In the genomic region with DNA sequence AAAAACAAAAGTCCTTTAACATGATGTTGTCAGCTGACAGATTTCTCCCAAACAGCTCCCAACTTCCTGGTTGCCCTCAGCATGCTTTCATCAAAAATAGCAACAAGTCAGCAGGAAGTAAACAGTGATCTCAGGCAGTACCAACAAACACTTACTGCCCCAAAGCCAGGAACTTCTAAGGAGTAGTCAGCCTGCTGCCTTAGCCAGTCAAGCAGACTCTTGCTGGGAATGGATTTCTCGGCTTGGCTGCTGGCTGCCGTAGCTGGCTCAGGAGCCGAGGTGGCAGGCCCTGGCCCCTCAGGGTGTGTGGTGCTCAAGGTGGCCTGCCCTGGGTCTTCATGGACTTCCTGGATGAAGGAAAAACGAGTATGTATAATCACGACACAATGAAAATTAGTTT, we compare ENCODE assay signal across 21 cellular contexts. TPM values are rescaled to one million over a fixed set of nuclear protein-coding genes. Genes with fewer than 3 reads are reported as not detected.
DNase-seq lines count a peak whose midpoint lies in the region; ATAC-seq and TF ChIP-seq lines count a peak whose summit lies in the region.
"Had no signal": no experiment of that assay in that cellular context is flagged by ENCODE, and none has a peak within 500 bp of the region (broad histone marks: within the 10 kb centered on the region; RNA-seq: fewer than 3 reads in every experiment).

No MANE protein-coding gene starts in this region.

- H3K9me3 Mint-ChIP-seq in CD8-positive, alpha-beta T cell: no peaks in the 10 kb centered on the region
- no peaks in the 10 kb centered on the region for H3K9me3 Mint-ChIP-seq in WTC11
- H3K9me3 Mint-ChIP-seq in nephron progenitor cell: no peaks in the 10 kb centered on the region
- H3K9me3 Mint-ChIP-seq: HFFc6 had no signal

- ATAC-seq in CD8-positive, alpha-beta T cell: no peak
- no peak for ATAC-seq in WTC11
- peak; percentile 48 for ATAC-seq in esophagus mucosa
- ATAC-seq in HG03045 (IDR thresholded peaks at IDR 0.05; ENCODE audit: unreplicated experiment): no peak
- no peak for ATAC-seq in GM19452 (IDR thresholded peaks at IDR 0.05; ENCODE audit: unreplicated experiment)
- ATAC-seq in GM19351 (IDR thresholded peaks at IDR 0.05; ENCODE audit: unreplicated experiment): no peak
- ATAC-seq in sciatic nerve: no peak

- H3K27ac ChIP-seq in CD8-positive, alpha-beta T cell (ENCODE audit: low read depth, low read length): no peak overlapping the region
- H3K27ac ChIP-seq: KMS-11, RWPE1 had no signal

- H3K36me3 Mint-ChIP-seq in CD8-positive, alpha-beta T cell: peaks cover 96% of the 10 kb centered on the region
- H3K36me3 Mint-ChIP-seq in WTC11 (peaks cover 84% of the 10 kb centered on the region), nephron progenitor cell (ENCODE audit: low read depth) (peaks cover 82% of the 10 kb centered on the region)

- H3K4me3 ChIP-seq in CD8-positive, alpha-beta T cell (ENCODE audit: low read depth, low read length): no peak overlapping the region

- DNase-seq in CD8-positive, alpha-beta T cell: no peak
- DNase-seq in WTC11 (ENCODE audit: low spot score): no peak
- no peak for DNase-seq in nephron progenitor cell
- no peak for DNase-seq in sciatic nerve (ENCODE audit: low spot score)
- DNase-seq: C1 segment of cervical spinal cord, H7, HFFc6, NCI-H1436, NCI-H1930, NCI-H226, NCI-H524, NCI-H82, SIG-M5 had no signal

- H3K9me3 ChIP-seq in CD8-positive, alpha-beta T cell (ENCODE audit: low read length): no peaks in the 10 kb centered on the region

- intact Hi-C loops in CD8-positive, alpha-beta T cell (cut with DNase I, micrococcal nuclease): no loop called here
- intact Hi-C loops in sciatic nerve (cut with DNase I): loop anchor here (10.0 kb wide), 1 partner anchor 68 kb away; a partner anchor contains a TSS

- H3K27me3 Mint-ChIP-seq in CD8-positive, alpha-beta T cell (ENCODE audit: low read depth): no peaks in the 10 kb centered on the region
- H3K27me3 Mint-ChIP-seq in WTC11 (ENCODE audit: low read depth) (no peaks in the 10 kb centered on the region), nephron progenitor cell (ENCODE audit: low read depth, poor library complexity) (no peaks in the 10 kb centered on the region)

- CTCF ChIA-PET in CD8-positive, alpha-beta T cell (lab: Charles Lee): interaction anchor here (0.8 to 1.4 kb wide), 4 partner anchors 8 to 168 kb away, joined by 3 read pairs; no protein-coding TSS in a partner anchor
- CTCF ChIA-PET in WTC11 (lab: Charles Lee): interaction anchor here (1.4 kb wide), 1 partner anchor 74 kb away, joined by 3 read pairs; no protein-coding TSS in a partner anchor

- peaks cover 54% of the 10 kb centered on the region for H3K36me3 ChIP-seq in CD8-positive, alpha-beta T cell (ENCODE audit: insufficient read depth, low read length)

- H3K4me1 Mint-ChIP-seq in CD8-positive, alpha-beta T cell (ENCODE audit: low read depth): peaks cover 14% of the 10 kb centered on the region
- H3K4me1 Mint-ChIP-seq in WTC11 (no peaks in the 10 kb centered on the region), nephron progenitor cell (peaks cover 21% of the 10 kb centered on the region)

- H3K4me1 ChIP-seq in CD8-positive, alpha-beta T cell (ENCODE audit: insufficient read depth, low read length): peaks cover 13% of the 10 kb centered on the region

- TF ChIP-seq CTCF in CD8-positive, alpha-beta T cell (IDR thresholded peaks at IDR 0.05): no peak
- no peak for TF ChIP-seq CTCF in WTC11 (IDR thresholded peaks at IDR 0.05)
- TF ChIP-seq CTCF in nephron progenitor cell (IDR thresholded peaks at IDR 0.05): no peak

- POLR2A ChIA-PET in CD8-positive, alpha-beta T cell (lab: Charles Lee): no interaction called here
- POLR2A ChIA-PET in WTC11 (lab: Charles Lee): no interaction called here

- no peaks in the 10 kb centered on the region for H3K27me3 ChIP-seq in CD8-positive, alpha-beta T cell (ENCODE audit: insufficient read depth, low read length)

- no peak overlapping the region for H3K4me3 Mint-ChIP-seq in CD8-positive, alpha-beta T cell
- H3K4me3 Mint-ChIP-seq in WTC11 (no peak overlapping the region), nephron progenitor cell (no peak overlapping the region)
- H3K4me3 Mint-ChIP-seq: HFFc6 had no signal

- peak overlapping the region; percentile 42 for H3K27ac Mint-ChIP-seq in CD8-positive, alpha-beta T cell
- H3K27ac Mint-ChIP-seq in WTC11: 0 out of 2 replicates have a peak overlapping the region, but pooled peaks have one; percentile 52
- peak overlapping the region; percentile 55 for H3K27ac Mint-ChIP-seq in nephron progenitor cell

TF ChIP-seq in WTC11, 78 proteins besides CTCF, POLR2A, EP300 and RAD21 (continues in another document):
- TF ChIP-seq KAT7 (CRISPR knock-in tag; IDR thresholded peaks at IDR 0.05; ENCODE audit: borderline replicate concordance) (no peak), HMGA2 (CRISPR knock-in tag; IDR thresholded peaks at IDR 0.05) (no peak), ZNF396 (CRISPR knock-in tag; IDR thresholded peaks at IDR 0.05; ENCODE audit: borderline replicate concordance) (no peak), FOXK1 (CRISPR knock-in tag; IDR thresholded peaks at IDR 0.05) (no peak), JAZF1 (CRISPR knock-in tag; IDR thresholded peaks at IDR 0.05) (no peak), TCF7 (CRISPR knock-in tag; IDR thresholded peaks at IDR 0.05; ENCODE audit: low read depth) (no peak), NFE2L1 (CRISPR knock-in tag; IDR thresholded peaks at IDR 0.05) (no peak), RORB (CRISPR knock-in tag; IDR thresholded peaks at IDR 0.05) (no peak)
- TF ChIP-seq, protein P1, sequence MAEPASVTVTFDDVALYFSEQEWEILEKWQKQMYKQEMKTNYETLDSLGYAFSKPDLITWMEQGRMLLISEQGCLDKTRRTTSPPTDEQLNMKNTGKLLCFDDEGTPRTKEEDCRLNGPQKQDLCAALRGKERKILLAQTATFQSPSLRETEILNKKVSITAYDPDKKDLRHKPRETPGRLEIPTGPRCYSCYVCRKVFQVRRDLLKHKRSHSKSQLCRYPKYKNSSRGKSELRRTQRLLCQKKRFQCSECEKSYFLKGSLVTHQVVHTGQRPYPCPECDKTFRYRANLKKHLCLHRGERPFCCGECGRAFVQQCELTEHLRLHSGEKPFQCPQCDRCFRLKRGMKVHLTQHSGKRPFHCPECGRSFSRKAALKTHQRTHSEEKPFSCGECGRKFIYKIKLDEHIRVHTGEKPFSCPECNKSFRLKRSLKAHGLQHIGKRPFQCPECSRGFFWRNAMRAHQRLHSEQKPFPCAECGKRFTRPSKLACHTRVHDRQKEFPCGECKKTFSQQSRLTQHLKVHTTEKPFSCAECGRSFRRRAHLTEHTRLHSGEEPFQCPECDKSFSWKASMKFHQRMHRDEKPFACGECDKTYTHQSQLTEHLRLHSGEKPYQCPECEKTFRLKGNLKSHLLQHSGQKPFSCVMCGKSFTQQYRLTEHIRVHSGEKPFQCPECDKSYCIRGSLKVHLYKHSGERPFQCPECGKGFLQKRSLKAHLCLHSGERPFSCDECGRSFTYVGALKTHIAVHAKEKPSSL (CRISPR knock-in tag; conservative IDR thresholded peaks at IDR 0.05): no peak
- TF ChIP-seq, protein P2, sequence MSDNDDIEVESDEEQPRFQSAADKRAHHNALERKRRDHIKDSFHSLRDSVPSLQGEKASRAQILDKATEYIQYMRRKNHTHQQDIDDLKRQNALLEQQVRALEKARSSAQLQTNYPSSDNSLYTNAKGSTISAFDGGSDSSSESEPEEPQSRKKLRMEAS (CRISPR knock-in tag; IDR thresholded peaks at IDR 0.05): no peak
- TF ChIP-seq, protein P3, sequence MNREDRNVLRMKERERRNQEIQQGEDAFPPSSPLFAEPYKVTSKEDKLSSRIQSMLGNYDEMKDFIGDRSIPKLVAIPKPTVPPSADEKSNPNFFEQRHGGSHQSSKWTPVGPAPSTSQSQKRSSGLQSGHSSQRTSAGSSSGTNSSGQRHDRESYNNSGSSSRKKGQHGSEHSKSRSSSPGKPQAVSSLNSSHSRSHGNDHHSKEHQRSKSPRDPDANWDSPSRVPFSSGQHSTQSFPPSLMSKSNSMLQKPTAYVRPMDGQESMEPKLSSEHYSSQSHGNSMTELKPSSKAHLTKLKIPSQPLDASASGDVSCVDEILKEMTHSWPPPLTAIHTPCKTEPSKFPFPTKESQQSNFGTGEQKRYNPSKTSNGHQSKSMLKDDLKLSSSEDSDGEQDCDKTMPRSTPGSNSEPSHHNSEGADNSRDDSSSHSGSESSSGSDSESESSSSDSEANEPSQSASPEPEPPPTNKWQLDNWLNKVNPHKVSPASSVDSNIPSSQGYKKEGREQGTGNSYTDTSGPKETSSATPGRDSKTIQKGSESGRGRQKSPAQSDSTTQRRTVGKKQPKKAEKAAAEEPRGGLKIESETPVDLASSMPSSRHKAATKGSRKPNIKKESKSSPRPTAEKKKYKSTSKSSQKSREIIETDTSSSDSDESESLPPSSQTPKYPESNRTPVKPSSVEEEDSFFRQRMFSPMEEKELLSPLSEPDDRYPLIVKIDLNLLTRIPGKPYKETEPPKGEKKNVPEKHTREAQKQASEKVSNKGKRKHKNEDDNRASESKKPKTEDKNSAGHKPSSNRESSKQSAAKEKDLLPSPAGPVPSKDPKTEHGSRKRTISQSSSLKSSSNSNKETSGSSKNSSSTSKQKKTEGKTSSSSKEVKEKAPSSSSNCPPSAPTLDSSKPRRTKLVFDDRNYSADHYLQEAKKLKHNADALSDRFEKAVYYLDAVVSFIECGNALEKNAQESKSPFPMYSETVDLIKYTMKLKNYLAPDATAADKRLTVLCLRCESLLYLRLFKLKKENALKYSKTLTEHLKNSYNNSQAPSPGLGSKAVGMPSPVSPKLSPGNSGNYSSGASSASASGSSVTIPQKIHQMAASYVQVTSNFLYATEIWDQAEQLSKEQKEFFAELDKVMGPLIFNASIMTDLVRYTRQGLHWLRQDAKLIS (CRISPR knock-in tag; IDR thresholded peaks at IDR 0.05; ENCODE audit: borderline replicate concordance): no peak
- TF ChIP-seq, protein P4, sequence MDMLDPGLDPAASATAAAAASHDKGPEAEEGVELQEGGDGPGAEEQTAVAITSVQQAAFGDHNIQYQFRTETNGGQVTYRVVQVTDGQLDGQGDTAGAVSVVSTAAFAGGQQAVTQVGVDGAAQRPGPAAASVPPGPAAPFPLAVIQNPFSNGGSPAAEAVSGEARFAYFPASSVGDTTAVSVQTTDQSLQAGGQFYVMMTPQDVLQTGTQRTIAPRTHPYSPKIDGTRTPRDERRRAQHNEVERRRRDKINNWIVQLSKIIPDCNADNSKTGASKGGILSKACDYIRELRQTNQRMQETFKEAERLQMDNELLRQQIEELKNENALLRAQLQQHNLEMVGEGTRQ (CRISPR knock-in tag; IDR thresholded peaks at IDR 0.05): no peak

RNA-seq across cellular contexts. Expression of a gene that starts 46.6 kb away (rescaled TPM):
- total RNA-seq in CD8-positive, alpha-beta T cell: not detected
- 5.5 to 6.0 TPM (median 5.8 TPM) in 3 replicates for total RNA-seq in WTC11 (2021)
- 0.12 TPM for total RNA-seq in esophagus mucosa
- total RNA-seq in sciatic nerve: 9.9 TPM
- total RNA-seq: HFFc6, HT-29, M059J had no signal
